ENCODE assay signal across 24 cellular contexts in genomic region chr1:152397474-152397873, GRCh38. TPM values are rescaled to one million over a fixed set of nuclear protein-coding genes. Genes with fewer than 3 reads are reported as not detected.
DNase-seq lines count a peak whose midpoint lies in the region; ATAC-seq, FAIRE-seq and TF ChIP-seq lines count a peak whose summit lies in the region.
"Had no signal": no experiment of that assay in that cellular context is flagged by ENCODE, and none has a peak within 500 bp of the region (broad histone marks: within the 10 kb centered on the region; RNA-seq: fewer than 3 reads in every experiment).

No MANE protein-coding gene starts in this region.

- no TSS peak for BruUV-seq in K562 (replicated peaks; lab: Mats Ljungman, UMichigan)
- BruUV-seq in mammary epithelial cell (replicated peaks; lab: Mats Ljungman, UMichigan): no TSS peak

- H3K27ac ChIP-seq in K562 (ENCODE audit: extremely low read depth, low read depth, low read length) (no peak overlapping the region), mammary epithelial cell (ENCODE audit: insufficient read depth, low read depth, low read length) (no peak overlapping the region)
- H3K27ac ChIP-seq: HL-60 had no signal

- TF ChIP-seq RAD21 in K562 (CRISPR knock-in tag; conservative IDR thresholded peaks at IDR 0.05 in 1 of 2, IDR thresholded peaks at IDR 0.05 in 1 of 2): no peak

- no peaks in the 10 kb centered on the region for H3K9me1 ChIP-seq in K562 (ENCODE audit: control insufficient read depth, insufficient read depth, low read length)

- H3K4me1 ChIP-seq in K562 (replicated peaks in 1 of 2; ENCODE audit: control insufficient read depth in 2 of 2, insufficient read depth in 2 of 2, low read length in 2 of 2) (no peaks in the 10 kb centered on the region), mammary epithelial cell (ENCODE audit: insufficient read depth, low read length) (peaks cover 7% of the 10 kb centered on the region)

- no peak overlapping the region for H3K4me3 ChIP-seq in K562
- no peak overlapping the region for H3K4me3 ChIP-seq in mammary epithelial cell (replicated peaks in 1 of 3; ENCODE audit: insufficient read depth in 1 of 3, low read depth in 2 of 3, low read length in 3 of 3)

- POLR2A ChIA-PET in K562 (lab: Yijun Ruan, JAX): interaction anchor here (0.5 to 0.6 kb wide), 2 partner anchors 26 to 432 kb away, joined by 3 read pairs; no protein-coding TSS in a partner anchor

- peak; percentile 22 for DNase-seq in A172 (ENCODE audit: low spot score)
- DNase-seq in D721Med (ENCODE audit: insufficient read length, low spot score): no peak
- DNase-seq in M059J (ENCODE audit: low read depth): peak; percentile 12
- peak in 1 of 4 experiments; percentile 21 for DNase-seq in K562 (ENCODE audit: extremely low read depth in 1 of 4, low spot score in 3 of 4)
- DNase-seq in islet precursor cell: no peak
- DNase-seq in mammary epithelial cell: no peak
- DNase-seq in anterior cingulate cortex (lab: John Stamatoyannopoulos, UW): no peak
- DNase-seq: activated CD4-positive, CD25-positive, alpha-beta regulatory T cell treated with anti-CD3 and anti-CD28 coated beads, Interleukin-2, amount 50 U/mL, for 72 hours; activated CD8-positive, alpha-beta memory T cell treated with anti-CD3 and anti-CD28 coated beads for 24 hours; activated T-cell treated with anti-CD3 and anti-CD28 coated beads, Interleukin-2, amount 50 U/mL, for 72 hours; endodermal cell; naive B cell; NCI-H2029; retina; T-helper 2 cell had no signal

- H3K36me3 ChIP-seq in K562 (ENCODE audit: control insufficient read depth, insufficient read depth, low read length) (no peaks in the 10 kb centered on the region), mammary epithelial cell (ENCODE audit: insufficient read depth, low read length) (no peaks in the 10 kb centered on the region)

- H4K20me1 ChIP-seq in K562 (replicated peaks; ENCODE audit: control insufficient read depth, insufficient read depth, low read length) (no peaks in the 10 kb centered on the region), mammary epithelial cell (ENCODE audit: insufficient read depth, low read length) (no peaks in the 10 kb centered on the region)

- no peak overlapping the region for H3K9ac ChIP-seq in K562 (ENCODE audit: insufficient read depth in 1 of 2, low read depth in 2 of 2, low read length in 2 of 2)
- no peak overlapping the region for H3K9ac ChIP-seq in mammary epithelial cell (ENCODE audit: insufficient read depth, low read length)

- no peaks in the 10 kb centered on the region for H3K27me3 ChIP-seq in K562 (ENCODE audit: control insufficient read depth in 2 of 2, insufficient read depth in 2 of 2, low read length in 2 of 2)
- H3K27me3 ChIP-seq in mammary epithelial cell (ENCODE audit: insufficient read depth, low read length): peaks cover 28% of the 10 kb centered on the region

- TF ChIP-seq POLR2A in K562 (conservative IDR thresholded peaks at IDR 0.05): no peak

- no peaks in the 10 kb centered on the region for H3K79me2 ChIP-seq in K562 (ENCODE audit: control insufficient read depth, insufficient read depth, low read length)
- no peaks in the 10 kb centered on the region for H3K79me2 ChIP-seq in mammary epithelial cell (ENCODE audit: insufficient read depth, low read length)

- TF ChIP-seq EP300 in K562 (IDR thresholded peaks at IDR 0.05; ENCODE audit: low read length): no peak

- no peaks in the 10 kb centered on the region for H3K9me3 ChIP-seq in K562 (replicated peaks; ENCODE audit: control insufficient read depth, insufficient read depth, low read depth, low read length)
- H3K9me3 ChIP-seq in mammary epithelial cell (replicated peaks; ENCODE audit: insufficient read depth, low read length): no peaks in the 10 kb centered on the region

- TF ChIP-seq CTCF in D721Med (IDR thresholded peaks at IDR 0.05; ENCODE audit: insufficient read depth, missing control alignments): peak; percentile 21
- TF ChIP-seq CTCF in K562 (IDR thresholded peaks at IDR 0.05 in 2 of 3, conservative IDR thresholded peaks at IDR 0.05 in 1 of 3; ENCODE audit: insufficient read depth in 2 of 3, low read depth in 1 of 3, low read length in 3 of 3): peak; percentile 41 to 49 (median 43)
- TF ChIP-seq CTCF in mammary epithelial cell (conservative IDR thresholded peaks at IDR 0.05 in 1 of 2, IDR thresholded peaks at IDR 0.05 in 1 of 2; ENCODE audit: extremely low read depth in 1 of 2, insufficient read depth in 1 of 2, low read depth in 1 of 2, low read length in 2 of 2): no peak

- CTCF ChIA-PET in K562 (lab: Yijun Ruan, JAX; ENCODE audit: low intra/inter-chr PET ratio) (no interaction called here), mammary epithelial cell (lab: Charles Lee; ENCODE audit: low non-redundant PET) (interaction anchor here (0.6 to 3.1 kb wide), 3 partner anchors 46 to 285 kb away, joined by 3 to 42 read pairs (median 3); no protein-coding TSS in a partner anchor)

- H3K4me2 ChIP-seq in K562 (ENCODE audit: insufficient read depth, low read length) (no peak overlapping the region), mammary epithelial cell (ENCODE audit: insufficient read depth, low read depth, low read length) (no peak overlapping the region)

- FAIRE-seq in D721Med (lab: Jason Lieb, UNC): no peak
- peak; percentile 61 for FAIRE-seq in K562 (lab: Jason Lieb, UNC)
- FAIRE-seq: G401.6, GM12892, islet of Langerhans had no signal

- dilution Hi-C loops in mammary epithelial cell (cut with HindIII; ENCODE audit: low sequenced_read_pairs): no loop called here

- H2AFZ ChIP-seq in K562 (ENCODE audit: low read depth, low read length) (no peak overlapping the region), mammary epithelial cell (ENCODE audit: low read depth, low read length) (no peak overlapping the region)

- 0% methylated on average over 5 of the region's 5 CpGs for WGBS in K562 (ENCODE audit: insufficient coverage, low coverage, missing lambda C conversion rate)
- 98% methylated on average over 5 of the region's 5 CpGs for WGBS in mammary epithelial cell (ENCODE audit: low coverage, missing lambda C conversion rate)

- intact Hi-C loops in K562 (cut with micrococcal nuclease) (loop anchor here (5.0 kb wide), 1 partner anchor 45 kb away; no protein-coding TSS in a partner anchor), mammary epithelial cell (cut with micrococcal nuclease) (no loop called here)

- ATAC-seq in K562 (peak; percentile 72), HG03342 (IDR thresholded peaks at IDR 0.05; ENCODE audit: unreplicated experiment) (no peak)
- ATAC-seq: activated T-cell treated with anti-CD3 and anti-CD28 coated beads, Interleukin-2, amount 50 U/mL, for 72 hours had no signal

- in situ Hi-C loops in K562 (cut with MboI): no loop called here
- in situ Hi-C loops in mammary epithelial cell (cut with MboI; ENCODE audit: low sequenced_read_pairs in 2 of 2): loop anchor here in 1 of 2 donors (10.0 kb wide), 1 partner anchor 47 kb away; no protein-coding TSS in a partner anchor

TF ChIP-seq in K562, 482 proteins besides CTCF, POLR2A, EP300 and RAD21 (continues in another document):
- 0 out of 2 replicates have a peak, but pooled peaks have one; percentile 10 for TF ChIP-seq SMC3 (conservative IDR thresholded peaks at IDR 0.05; ENCODE audit: insufficient read depth, low read depth, low read length)

RNA-seq across cellular contexts. Expression of gene CRNN, which starts 16.6 kb away (rescaled TPM):
- not detected in 2 replicates for total RNA-seq in A172 (2014; rRNA removed; shearing (Covaris generic))
- not detected in 2 replicates for total RNA-seq in M059J (2014; rRNA removed; shearing (Covaris generic))
- total RNA-seq in K562 (2011; cell fraction: chromatin; rRNA removed; ENCODE audit: low replicate concordance): not detected in 2 replicates
- total RNA-seq in K562 (2011; cell fraction: nucleolus; rRNA removed): not detected in 2 replicates
- total RNA-seq in K562 (2011; cell fraction: nucleoplasm; rRNA removed): not detected in 2 replicates
- total RNA-seq in K562 (2014; rRNA removed): not detected in 2 replicates
- total RNA-seq in K562 (2014; rRNA removed; fragmentation: Illumina TruSeq; extraction: Trizol): not detected in 2 replicates
- total RNA-seq in K562 (2015; rRNA removed; fragmentation: Illumina TruSeq; extraction: Trizol): not detected in 2 replicates
- not detected in 2 replicates for total RNA-seq in K562 (2021)
- polyA plus RNA-seq in K562 (2011; rRNA removed): not detected in 2 replicates
- polyA plus RNA-seq in K562 (2011; cell fraction: cytosol; rRNA removed): not detected in 2 replicates
- not detected in 2 replicates for polyA plus RNA-seq in K562 (2011; cell fraction: nucleus; rRNA removed)
- polyA plus RNA-seq in K562 (2012): not detected in 2 replicates
- polyA plus RNA-seq in K562 (2014; fragmentation: Illumina TruSeq; extraction: Trizol): not detected in 2 replicates
- not detected for polyA plus RNA-seq in K562 (2014; fragmentation: Nextera tagmentation; extraction: Ambion mirVana)
- polyA plus RNA-seq in K562 (2014; rRNA removed): not detected in 2 replicates
- not detected in 2 replicates for polyA minus RNA-seq in K562 (2011; rRNA and poly(A)+ RNA removed)
- not detected in 2 replicates for polyA minus RNA-seq in K562 (2011; cell fraction: cytosol; rRNA and poly(A)+ RNA removed)
- polyA minus RNA-seq in K562 (2011; cell fraction: nucleus; rRNA and poly(A)+ RNA removed): not detected in 2 replicates
- total RNA-seq in mammary epithelial cell: not detected
- polyA plus RNA-seq in mammary epithelial cell: not detected
- polyA minus RNA-seq in mammary epithelial cell: not detected
- total RNA-seq: activated T-cell treated with anti-CD3 and anti-CD28 coated beads, Interleukin-2, amount 50 U/mL, for 72 hours; endodermal cell; lung microvascular endothelial cell; NCI-H460; omental fat pad; temporal lobe had no signal

RNA-seq across cellular contexts. Expression of gene FLG2, which starts 37.7 kb away (rescaled TPM):
- not detected in 2 replicates for total RNA-seq in A172 (2014; rRNA removed; shearing (Covaris generic))
- not detected in 2 replicates for total RNA-seq in M059J (2014; rRNA removed; shearing (Covaris generic))
- total RNA-seq in K562 (2011; cell fraction: chromatin; rRNA removed; ENCODE audit: low replicate concordance): not detected in 2 replicates
- total RNA-seq in K562 (2011; cell fraction: nucleolus; rRNA removed): not detected in 2 replicates
- not detected in 2 replicates for total RNA-seq in K562 (2011; cell fraction: nucleoplasm; rRNA removed)
- not detected in 2 replicates for total RNA-seq in K562 (2014; rRNA removed)
- not detected in 2 replicates for total RNA-seq in K562 (2014; rRNA removed; fragmentation: Illumina TruSeq; extraction: Trizol)
- not detected in 2 replicates for total RNA-seq in K562 (2015; rRNA removed; fragmentation: Illumina TruSeq; extraction: Trizol)
- total RNA-seq in K562 (2021): not detected in 2 replicates
- polyA plus RNA-seq in K562 (2011; rRNA removed): not detected in 2 replicates
- not detected in 2 replicates for polyA plus RNA-seq in K562 (2011; cell fraction: cytosol; rRNA removed)
- polyA plus RNA-seq in K562 (2011; cell fraction: nucleus; rRNA removed): not detected in 2 replicates
- not detected in 2 replicates for polyA plus RNA-seq in K562 (2012)
- polyA plus RNA-seq in K562 (2014; fragmentation: Illumina TruSeq; extraction: Trizol): not detected in 2 replicates
- not detected for polyA plus RNA-seq in K562 (2014; fragmentation: Nextera tagmentation; extraction: Ambion mirVana)
- polyA plus RNA-seq in K562 (2014; rRNA removed): not detected in 2 replicates
- not detected in 2 replicates for polyA minus RNA-seq in K562 (2011; rRNA and poly(A)+ RNA removed)
- polyA minus RNA-seq in K562 (2011; cell fraction: cytosol; rRNA and poly(A)+ RNA removed): not detected in 2 replicates
- not detected in 2 replicates for polyA minus RNA-seq in K562 (2011; cell fraction: nucleus; rRNA and poly(A)+ RNA removed)
- total RNA-seq in mammary epithelial cell: not detected
- not detected for polyA plus RNA-seq in mammary epithelial cell
- polyA minus RNA-seq in mammary epithelial cell: not detected
- total RNA-seq: activated T-cell treated with anti-CD3 and anti-CD28 coated beads, Interleukin-2, amount 50 U/mL, for 72 hours; endodermal cell; lung microvascular endothelial cell; omental fat pad had no signal

Comparison
In these comparisons a context has a peak if more than half of its experiments do, and no peak if none do; other contexts are left out.
1. DNase-seq: peak in A172 (single experiment) and M059J (single experiment); none in D721Med (single experiment), islet precursor cell (single experiment), mammary epithelial cell (single experiment) and anterior cingulate cortex (0 of 58).
2. CTCF ChIP-seq: peak in D721Med (single experiment) and K562 (3 of 3); none in mammary epithelial cell (0 of 2).